In the genomic region with DNA sequence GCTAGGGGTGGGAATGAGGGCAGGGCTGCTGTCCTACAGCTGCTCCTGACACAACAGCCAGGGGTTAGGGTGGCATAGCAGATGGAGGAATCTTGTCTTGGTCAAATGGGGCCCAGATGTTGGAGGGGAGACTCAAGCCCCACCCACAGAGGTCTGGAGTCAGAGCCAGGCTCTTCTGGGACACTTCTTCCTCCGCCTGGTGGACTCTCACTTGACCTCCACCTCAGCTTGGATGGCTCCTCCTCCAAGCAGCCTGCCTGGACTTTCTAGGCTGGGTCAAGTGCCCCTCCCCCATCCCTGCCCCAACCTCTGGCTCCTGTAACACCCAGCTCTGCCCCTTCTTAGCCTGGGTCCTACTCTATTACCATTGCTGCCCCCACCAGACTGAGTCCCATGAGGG, we compare ENCODE assay signal across 26 cellular contexts. TPM values are rescaled to one million over a fixed set of nuclear protein-coding genes. Genes with fewer than 3 reads are reported as not detected.
DNase-seq lines count a peak whose midpoint lies in the region; ATAC-seq, FAIRE-seq and TF ChIP-seq lines count a peak whose summit lies in the region.
"Had no signal": no experiment of that assay in that cellular context is flagged by ENCODE, and none has a peak within 500 bp of the region (broad histone marks: within the 10 kb centered on the region; RNA-seq: fewer than 3 reads in every experiment).

No MANE protein-coding gene starts in this region.

- H3K23me2 ChIP-seq in H1 (ENCODE audit: low read depth, low read length): no peaks in the 10 kb centered on the region

- no peak overlapping the region; the same call in 1 of the 2 replicates for H2BK5ac ChIP-seq in H1 (ENCODE audit: low read depth, low read length)

- H3K79me2 ChIP-seq in H1 (ENCODE audit: control insufficient read depth in 1 of 2, insufficient read depth in 2 of 2, low read length in 2 of 2): no peaks in the 10 kb centered on the region

- H3K56ac ChIP-seq in H1 (replicated peaks; ENCODE audit: insufficient read length, low read depth, low read length): no peak overlapping the region

- TF ChIP-seq CTCF in C4-2B (conservative IDR thresholded peaks at IDR 0.05) (no peak), H1 (IDR thresholded peaks at IDR 0.05; ENCODE audit: control extremely low read depth in 1 of 3, insufficient read depth in 1 of 3, low read depth in 1 of 3, low read length in 3 of 3) (no peak), lower lobe of right lung (IDR thresholded peaks at IDR 0.05) (no peak), lower leg skin (IDR thresholded peaks at IDR 0.05) (no peak)

- H3K36me3 ChIP-seq in H1 (ENCODE audit: control insufficient read depth in 2 of 4, insufficient read depth in 4 of 4, low read length in 3 of 4) (peaks cover 4 to 16% (median 5%) of the 10 kb centered on the region in 4 experiments; a peak in 6 of 8 replicates), lower lobe of right lung (peaks cover 8% of the 10 kb centered on the region)

- H2BK12ac ChIP-seq in H1 (ENCODE audit: low read depth, low read length): 0 out of 2 replicates have a peak overlapping the region, but pooled peaks have one; percentile 75

- H2BK120ac ChIP-seq in H1 (replicated peaks; ENCODE audit: low read depth, low read length): no peak overlapping the region

- peaks cover 0 to 2% of the 10 kb centered on the region in 2 experiments for H4K20me1 ChIP-seq in H1 (replicated peaks in 1 of 2; ENCODE audit: control insufficient read depth in 1 of 2, insufficient read depth in 2 of 2, low read length in 2 of 2)

- no peak for TF ChIP-seq EP300 in H1 (IDR thresholded peaks at IDR 0.05; ENCODE audit: borderline replicate concordance in 1 of 2, low read depth in 2 of 2, low read length in 2 of 2)

- H3K4me2 ChIP-seq in H1 (ENCODE audit: insufficient read depth in 1 of 2, low read depth in 2 of 2, low read length in 2 of 2): no peak overlapping the region

- peak overlapping the region; percentile 86 for H2BK20ac ChIP-seq in H1 (ENCODE audit: low read length)

- TF ChIP-seq RAD21 in H1 (IDR thresholded peaks at IDR 0.05 in 1 of 2, conservative IDR thresholded peaks at IDR 0.05 in 1 of 2; ENCODE audit: low read depth in 2 of 2, low read length in 2 of 2): no peak; a peak in 1 of 4 replicates

- no peak overlapping the region for H3K4ac ChIP-seq in H1 (replicated peaks; ENCODE audit: insufficient read length, low read depth, low read length)

- H3K27ac ChIP-seq in C4-2B (peak overlapping the region; percentile 98), H1 (ENCODE audit: low read depth, low read length) (no peak overlapping the region), lower lobe of right lung (no peak overlapping the region)
- H3K27ac ChIP-seq: suprapubic skin had no signal

- WGBS in H1 (ENCODE audit: extremely low coverage in 1 of 2, insufficient coverage in 1 of 2, insufficient read length in 1 of 2, insufficient replicate concordance in 2 of 2, low coverage in 1 of 2, low lambda C conversion rate in 2 of 2, missing lambda C conversion rate in 1 of 2), 2 experiments: 89% methylated on average over 1 of the region's 1 CpG; no CpG with 5 or more reads in 1 of the 2 experiments
- 62 to 75% methylated on average over 1 of the region's 1 CpG for WGBS in lower leg skin, 2 donors

- no peak overlapping the region for H4K91ac ChIP-seq in H1 (replicated peaks; ENCODE audit: insufficient read length, low read length)

- no peak overlapping the region for H4K5ac ChIP-seq in H1 (ENCODE audit: insufficient read length, low read depth, low read length)

- peaks cover 11 to 33% (median 20%) of the 10 kb centered on the region in 4 experiments for H3K4me1 ChIP-seq in H1 (replicated peaks in 1 of 4; ENCODE audit: control insufficient read depth in 3 of 4, insufficient read depth in 4 of 4, low read length in 3 of 4)
- peaks cover 34% of the 10 kb centered on the region for H3K4me1 ChIP-seq in lower lobe of right lung

- no peak overlapping the region; the same call in 1 of the 2 replicates for H3K18ac ChIP-seq in H1 (ENCODE audit: extremely low read depth, low read length)

- no peak overlapping the region for H2AFZ ChIP-seq in H1 (ENCODE audit: low read length)

- no peak overlapping the region for H3K14ac ChIP-seq in H1 (ENCODE audit: insufficient read length)

- no peak overlapping the region for H3K23ac ChIP-seq in H1 (ENCODE audit: insufficient read length)

- in situ Hi-C loops in ACHN (cut with HindIII; ENCODE audit: low pct_ligation_motif_present, low pct_unique_long_range_greater_than_20kb, low sequenced_read_pairs): no loop called here

- peak overlapping the region; percentile 43; the same call in 1 of the 2 replicates for H4K8ac ChIP-seq in H1 (ENCODE audit: extremely low read depth, insufficient read depth, low read length)

- no peaks in the 10 kb centered on the region for H3K27me3 ChIP-seq in H1 (replicated peaks in 1 of 4; ENCODE audit: control insufficient read depth in 3 of 4, extremely low read depth in 1 of 4, insufficient read depth in 3 of 4, low read length in 3 of 4)
- no peaks in the 10 kb centered on the region for H3K27me3 ChIP-seq in lower lobe of right lung (ENCODE audit: low read depth)
- H3K27me3 ChIP-seq: suprapubic skin had no signal

- POLR2A ChIA-PET in H1 (lab: Charles Lee; ENCODE audit: partially characterized antibody): interaction anchor here (0.7 to 7.3 kb wide), 9 partner anchors 8 to 38 kb away, joined by 3 to 51 read pairs (median 4); partner anchors contain the start of gene EPHA2

- DNase-seq in NCI-H69 (lab: John Stamatoyannopoulos, UW) (peak; percentile 14), H1 (ENCODE audit: low read depth in 1 of 2, low spot score in 2 of 2) (peak in 1 of 2 experiments; percentile 46), lower lobe of right lung (no peak), occipital lobe (lab: John Stamatoyannopoulos, UW) (no peak), ACHN (no peak), NCI-H1092 (lab: John Stamatoyannopoulos, UW) (no peak), lower leg skin (ENCODE audit: low spot score in 2 of 2) (no peak)
- DNase-seq: activated CD4-positive, alpha-beta T cell treated with anti-CD3 and anti-CD28 coated beads for 4 hours; activated CD8-positive, alpha-beta memory T cell treated with anti-CD3 and anti-CD28 coated beads for 24 hours; activated gamma-delta T cell; activated naive CD8-positive, alpha-beta T cell treated with anti-CD3 and anti-CD28 coated beads, Interleukin-2, amount 10 ng/mL, durations not matched to agents 7 days and 5 days; CD4-positive, CD25-positive, alpha-beta regulatory T cell; central memory CD4-positive, alpha-beta T cell; KBM-7; mammary epithelial cell; MM.1S; NCI-H1417 treated with DMSO at 0.1 percent for 48 hours; NCI-H446; NCI-H82; stimulated activated CD4-positive, alpha-beta T cell treated with anti-CD3 and anti-CD28 coated beads, Interleukin-15, amount 100 ng/mL, for 24 hours; stimulated activated naive CD4-positive, alpha-beta T cell had no signal

- H3K9me3 ChIP-seq in H1 (ENCODE audit: insufficient read depth in 2 of 2, low read depth in 1 of 2, low read length in 1 of 2) (no peaks in the 10 kb centered on the region), lower lobe of right lung (no peaks in the 10 kb centered on the region)
- H3K9me3 ChIP-seq: suprapubic skin had no signal

- intact Hi-C loops in lower lobe of right lung (cut with DNase I) (no loop called here), lower leg skin (cut with DNase I; ENCODE audit: low total_unique reads) (no loop called here)

- H3K79me1 ChIP-seq in H1 (ENCODE audit: low read depth, low read length): no peaks in the 10 kb centered on the region; the same call in 1 of the 2 replicates

- no peak overlapping the region for H3K4me3 ChIP-seq in H1 (ENCODE audit: extremely low read depth in 1 of 4, insufficient read depth in 2 of 4, low read depth in 3 of 4, low read length in 4 of 4)
- H3K4me3 ChIP-seq in lower lobe of right lung: no peak overlapping the region
- no peak overlapping the region for H3K4me3 ChIP-seq in lower leg skin (ENCODE audit: low read depth, poor library complexity, severe bottlenecking)
- H3K4me3 ChIP-seq: suprapubic skin had no signal

- H2AK5ac ChIP-seq in H1 (ENCODE audit: low read depth, low read length): no peak overlapping the region

- TF ChIP-seq POLR2A in H1 (IDR thresholded peaks at IDR 0.05; ENCODE audit: control extremely low read depth in 1 of 2, low read depth in 2 of 2, low read length in 2 of 2) (no peak), lower leg skin (IDR thresholded peaks at IDR 0.05) (no peak)

- no peak for FAIRE-seq in H1 (lab: Jason Lieb, UNC)
- FAIRE-seq: astrocyte, keratinocyte had no signal

- H3K9ac ChIP-seq in H1 (replicated peaks in 1 of 4; ENCODE audit: extremely low read depth in 1 of 4, low read depth in 3 of 4, low read length in 3 of 4): no peak overlapping the region

- ATAC-seq in lower lobe of right lung: peak; percentile 2 to 4

- CTCF ChIA-PET in H1 (lab: Charles Lee; ENCODE audit: partially characterized antibody): interaction anchor here (1.3 to 31.3 kb wide), 7 partner anchors 12 to 122 kb away, joined by 3 to 522 read pairs (median 4); partner anchors contain the start of gene FAM131C

- peak overlapping the region; percentile 75; the same call in 1 of the 2 replicates for H2BK15ac ChIP-seq in H1 (ENCODE audit: low read length)

RNA-seq across cellular contexts. Expression of gene EPHA2, which starts 35.5 kb away (rescaled TPM):
- 28.4 and 33.6 TPM in 2 replicates for total RNA-seq in H1 (2021; fragmentation: NEBNext Ultra II Directional; extraction: Animal tissue kit (Norgen Biotek cat#: 25700))
- 26.8 and 42.2 TPM in 2 replicates for polyA plus RNA-seq in H1 (2011; rRNA removed)
- 24.2 TPM for polyA plus RNA-seq in H1 (2011; cell fraction: cytosol; rRNA removed)
- polyA plus RNA-seq in H1 (2011; cell fraction: nucleus; rRNA removed): 69.5 TPM
- 23.3 to 29.4 TPM (median 24.9 TPM) in 4 replicates for polyA plus RNA-seq in H1 (2012, experiment 1 of 2)
- polyA plus RNA-seq in H1 (2012, experiment 2 of 2): 28.9 TPM
- polyA plus RNA-seq in H1 (2013, experiment 1 of 2): 33.8 TPM
- 33.1 TPM for polyA plus RNA-seq in H1 (2013, experiment 2 of 2)
- polyA minus RNA-seq in H1 (2011; rRNA and poly(A)+ RNA removed): 44.2 and 53.8 TPM in 2 replicates
- polyA minus RNA-seq in H1 (2011; cell fraction: cytosol; rRNA and poly(A)+ RNA removed): 30.1 TPM
- 34.1 TPM for polyA minus RNA-seq in H1 (2011; cell fraction: nucleus; rRNA and poly(A)+ RNA removed)
- total RNA-seq in lower lobe of right lung: 20.4 TPM
- total RNA-seq in occipital lobe: 1.1 TPM
- total RNA-seq in lower leg skin: 10 to 100 TPM; 63.6 to 83.8 (median 68.8) TPM
- total RNA-seq: activated naive CD8-positive, alpha-beta T cell treated with anti-CD3 and anti-CD28 coated beads, Interleukin-2, amount 10 ng/mL, durations not matched to agents 7 days and 5 days; CD4-positive, CD25-positive, alpha-beta regulatory T cell; T-helper 2 cell treated with Interferon-gamma antibody and Interleukin-4, amounts not matched to agents 100 ng/mL and 5 ng/mL, for 36 hours had no signal
- polyA plus RNA-seq: CD4-positive, CD25-positive, alpha-beta regulatory T cell had no signal

RNA-seq across cellular contexts. Expression of gene FAM131C, which starts 47.0 kb away (rescaled TPM):
- 0.25 and 0.78 TPM in 2 replicates for total RNA-seq in H1 (2021; fragmentation: NEBNext Ultra II Directional; extraction: Animal tissue kit (Norgen Biotek cat#: 25700))
- 0.73 and 1.6 TPM in 2 replicates for polyA plus RNA-seq in H1 (2011; rRNA removed)
- polyA plus RNA-seq in H1 (2011; cell fraction: cytosol; rRNA removed): 0.54 TPM
- polyA plus RNA-seq in H1 (2011; cell fraction: nucleus; rRNA removed): 1.4 TPM
- polyA plus RNA-seq in H1 (2012, experiment 1 of 2): 0.33 to 1.4 TPM (median 1.1 TPM) in 4 replicates
- 0.76 TPM for polyA plus RNA-seq in H1 (2012, experiment 2 of 2)
- 0.85 TPM for polyA plus RNA-seq in H1 (2013, experiment 1 of 2)
- polyA plus RNA-seq in H1 (2013, experiment 2 of 2): 0.92 TPM
- 0.22 and 0.46 TPM in 2 replicates for polyA minus RNA-seq in H1 (2011; rRNA and poly(A)+ RNA removed)
- polyA minus RNA-seq in H1 (2011; cell fraction: cytosol; rRNA and poly(A)+ RNA removed): 0.88 TPM
- polyA minus RNA-seq in H1 (2011; cell fraction: nucleus; rRNA and poly(A)+ RNA removed): 1.2 TPM
- total RNA-seq in lower lobe of right lung (not detected), occipital lobe (1.7 TPM), lower leg skin (1 to 10 TPM; 1.1 to 2.6 (median 1.7) TPM)
- total RNA-seq: CD4-positive, CD25-positive, alpha-beta regulatory T cell had no signal

Comparison
In these comparisons a context has a peak if more than half of its experiments do, and no peak if none do; other contexts are left out.
1. RNA of gene EPHA2, which starts 35.5 kb away (total RNA-seq): 63.6 to 83.8 TPM in lower leg skin, 28.4 to 33.6 TPM in H1 and 20.4 TPM in lower lobe of right lung (single experiment); 1.1 TPM in occipital lobe (single experiment); every median in the first group is over 10 times any median in the second.